8 cellular contexts compared by ENCODE assay signal in the genomic region with DNA sequence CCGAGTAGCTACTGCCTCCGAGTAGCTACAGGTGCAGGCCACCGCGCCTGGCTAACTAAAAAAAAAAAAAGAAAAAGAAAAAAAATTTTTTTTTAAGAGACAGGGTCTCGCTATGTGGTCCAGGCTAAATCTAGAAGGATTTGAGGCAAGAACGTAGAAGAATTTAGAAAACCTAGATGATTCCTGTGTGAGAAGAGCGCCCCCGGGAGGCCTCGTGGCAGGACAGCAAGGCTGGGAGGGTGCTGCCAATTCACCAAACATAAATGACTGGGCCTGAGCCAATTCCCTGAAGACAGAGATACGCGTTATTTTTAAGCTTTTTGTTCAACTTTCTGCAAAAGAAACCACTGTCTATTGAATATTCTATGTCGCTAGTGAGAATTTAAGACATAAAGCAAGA.
DNase-seq lines count a peak whose midpoint lies in the region; ATAC-seq and TF ChIP-seq lines count a peak whose summit lies in the region.

No MANE protein-coding gene starts in this region.

- no TSS peak for BruUV-seq in PC-9 (replicated peaks; lab: Mats Ljungman, UMichigan)

- no peak overlapping the region for H3K4me2 ChIP-seq in PC-9
- H3K4me2 ChIP-seq in fibroblast of lung (ENCODE audit: extremely low read depth, insufficient read depth, low read length) = no peak overlapping the region

- no peak for ATAC-seq in HG02678 (IDR thresholded peaks at IDR 0.05; ENCODE audit: unreplicated experiment)

- no peak overlapping the region for H3K27ac ChIP-seq in PC-9
- H3K27ac ChIP-seq in fibroblast of lung (ENCODE audit: insufficient read depth, low read length) = no peak overlapping the region
- H3K27ac ChIP-seq in ascending aorta = no peak overlapping the region

- H3K4me1 ChIP-seq in PC-9 (replicated peaks; ENCODE audit: insufficient read depth) (no peaks in the 10 kb centered on the region), fibroblast of lung (ENCODE audit: control insufficient read depth, extremely low read depth, insufficient read depth, low read length) (no peaks in the 10 kb centered on the region), ascending aorta (no peaks in the 10 kb centered on the region)

- POLR2A ChIA-PET in PC-9 (lab: Charles Lee; ENCODE audit: unreplicated experiment) = no interaction called here

- H3F3A ChIP-seq in PC-9 (ENCODE audit: insufficient read depth, low read depth) = no peaks in the 10 kb centered on the region

- H3K27ac Mint-ChIP-seq in osteocyte (ENCODE audit: unreplicated experiment) = no peak overlapping the region

- H3K79me2 ChIP-seq in PC-9 (ENCODE audit: low read depth) = no peaks in the 10 kb centered on the region
- H3K79me2 ChIP-seq in fibroblast of lung (ENCODE audit: control insufficient read depth, insufficient read depth, low read length) = no peaks in the 10 kb centered on the region

- CTCF ChIA-PET in PC-9 (lab: Charles Lee) = interaction anchor here (5.2 kb wide), 1 partner anchor 340 kb away, joined by 39 read pairs; no protein-coding TSS in a partner anchor

- H4K20me1 ChIP-seq in PC-9 (ENCODE audit: insufficient read depth) (no peaks in the 10 kb centered on the region), fibroblast of lung (ENCODE audit: control insufficient read depth, extremely low read depth, insufficient read depth, low read length) (no peaks in the 10 kb centered on the region)

- no peaks in the 10 kb centered on the region for H3K4me1 Mint-ChIP-seq in osteocyte (ENCODE audit: unreplicated experiment)

- intact Hi-C loops in PC-9 (cut with micrococcal nuclease; ENCODE audit: unreplicated experiment) = loop anchor here (1.0 to 10.0 kb wide), 3 partner anchors 302 to 919 kb away; no protein-coding TSS in a partner anchor
- intact Hi-C loops in ascending aorta (cut with DNase I) = no loop called here

- DNase-seq in COLO668 (lab: John Stamatoyannopoulos, UW; ENCODE audit: unreplicated experiment) = peak; percentile 53
- DNase-seq in H4 (ENCODE audit: low spot score) = peak; percentile 25
- DNase-seq in PC-9 = peak in 1 of 2 experiments; percentile 43
- DNase-seq in fibroblast of lung (ENCODE audit: low read depth in 2 of 2) = no peak
- DNase-seq in NCI-H345 (lab: John Stamatoyannopoulos, UW) = no peak
- no peak for DNase-seq in osteocyte (ENCODE audit: extremely low spot score, unreplicated experiment)
- DNase-seq in ascending aorta (ENCODE audit: low spot score in 2 of 2) = no peak

- no peaks in the 10 kb centered on the region for H3K9me2 ChIP-seq in PC-9 (ENCODE audit: insufficient read depth)

- peak; percentile 73 for TF ChIP-seq CTCF in PC-9 (conservative IDR thresholded peaks at IDR 0.05)
- TF ChIP-seq CTCF in fibroblast of lung (conservative IDR thresholded peaks at IDR 0.05 in 1 of 2, IDR thresholded peaks at IDR 0.05 in 1 of 2; ENCODE audit: low read depth in 1 of 2, low read length in 2 of 2) = peak; percentile 5 to 17
- TF ChIP-seq CTCF in osteocyte (IDR thresholded peaks at IDR 0.05) = no peak
- TF ChIP-seq CTCF in ascending aorta (IDR thresholded peaks at IDR 0.05) = no peak

- no peaks in the 10 kb centered on the region for H3K9me3 Mint-ChIP-seq in osteocyte (ENCODE audit: unreplicated experiment)

- H3K9ac ChIP-seq in fibroblast of lung (ENCODE audit: insufficient read depth, low read length) = no peak overlapping the region

- no peaks in the 10 kb centered on the region for H3K36me3 Mint-ChIP-seq in osteocyte (ENCODE audit: unreplicated experiment)

- H3K9me3 ChIP-seq in PC-9 (ENCODE audit: insufficient read depth, low read depth) (no peaks in the 10 kb centered on the region), fibroblast of lung (ENCODE audit: control insufficient read depth, insufficient read depth, low read depth, low read length) (no peaks in the 10 kb centered on the region), ascending aorta (no peaks in the 10 kb centered on the region)

- H3K36me3 ChIP-seq in PC-9 (ENCODE audit: low read depth) (no peaks in the 10 kb centered on the region), fibroblast of lung (ENCODE audit: control insufficient read depth, insufficient read depth, low read length) (no peaks in the 10 kb centered on the region), ascending aorta (no peaks in the 10 kb centered on the region)

- H3K27me3 ChIP-seq in PC-9 (ENCODE audit: insufficient read depth, low read depth) (no peaks in the 10 kb centered on the region), fibroblast of lung (ENCODE audit: control insufficient read depth, insufficient read depth, low read length) (no peaks in the 10 kb centered on the region), ascending aorta (no peaks in the 10 kb centered on the region)

- no peak overlapping the region for H3K4me3 Mint-ChIP-seq in osteocyte (ENCODE audit: unreplicated experiment)

- peaks cover 7% of the 10 kb centered on the region for H3K27me3 Mint-ChIP-seq in osteocyte (ENCODE audit: unreplicated experiment)

- H2AFZ ChIP-seq in PC-9 = no peak overlapping the region
- H2AFZ ChIP-seq in fibroblast of lung (ENCODE audit: low read length) = no peak overlapping the region

- no peak overlapping the region for H3K4me3 ChIP-seq in PC-9
- no peak overlapping the region for H3K4me3 ChIP-seq in fibroblast of lung (replicated peaks in 1 of 4; ENCODE audit: control extremely low read depth in 1 of 4, insufficient read depth in 1 of 4, low read depth in 3 of 4, low read length in 4 of 4)
- no peak overlapping the region for H3K4me3 ChIP-seq in ascending aorta

Comparison
In these comparisons a context has a peak if more than half of its experiments do, and no peak if none do; other contexts are left out.
1. DNase-seq: peak in COLO668 (single experiment) and H4 (single experiment); none in fibroblast of lung (0 of 2), NCI-H345 (single experiment), osteocyte (single experiment) and ascending aorta (0 of 2).
2. CTCF ChIP-seq: peak in PC-9 (single experiment) and fibroblast of lung (2 of 2); none in osteocyte (single experiment) and ascending aorta (0 of 3).